In the genomic region with DNA sequence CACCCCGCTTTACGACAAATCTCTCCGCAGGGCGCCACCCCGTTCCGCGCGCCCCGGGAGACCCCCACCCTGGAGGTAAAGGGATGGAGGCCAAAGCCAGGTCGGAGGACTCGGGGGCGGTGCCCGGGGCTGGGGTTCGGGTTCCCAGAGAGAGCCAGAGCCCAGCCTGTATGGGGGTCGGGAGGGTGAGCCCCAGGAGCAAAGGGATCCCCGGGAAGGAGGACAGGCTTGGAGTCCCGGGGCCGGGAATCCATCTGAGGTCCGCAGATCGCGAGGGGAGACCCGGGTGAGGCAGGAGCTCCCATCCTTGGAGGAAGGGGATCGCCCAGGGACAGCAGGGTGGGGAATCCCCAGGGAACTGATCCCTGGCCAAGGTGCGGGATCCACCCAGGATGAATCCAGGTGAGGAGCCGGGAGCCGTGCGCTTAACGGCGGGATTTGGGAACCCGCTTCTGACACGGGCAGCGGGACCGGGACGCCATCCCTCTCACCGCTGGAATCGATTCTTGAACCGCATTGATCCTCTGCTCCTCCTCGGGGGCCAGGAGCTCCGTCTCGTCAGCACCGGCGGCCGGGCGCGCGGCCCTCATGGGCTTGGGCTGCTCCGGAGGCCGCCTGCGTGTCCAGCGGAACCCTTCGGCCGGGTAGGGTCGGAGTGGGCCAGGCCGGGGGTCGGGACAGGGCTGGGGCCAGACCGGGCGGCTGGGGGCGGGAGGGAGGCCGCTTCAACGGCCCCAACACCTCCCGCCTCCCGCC, we compare ENCODE assay signal across 8 cellular contexts. TPM values are rescaled to one million over a fixed set of nuclear protein-coding genes. Genes with fewer than 3 reads are reported as not detected.
DNase-seq lines count a peak whose midpoint lies in the region; ATAC-seq and TF ChIP-seq lines count a peak whose summit lies in the region.

A gene with protein sequence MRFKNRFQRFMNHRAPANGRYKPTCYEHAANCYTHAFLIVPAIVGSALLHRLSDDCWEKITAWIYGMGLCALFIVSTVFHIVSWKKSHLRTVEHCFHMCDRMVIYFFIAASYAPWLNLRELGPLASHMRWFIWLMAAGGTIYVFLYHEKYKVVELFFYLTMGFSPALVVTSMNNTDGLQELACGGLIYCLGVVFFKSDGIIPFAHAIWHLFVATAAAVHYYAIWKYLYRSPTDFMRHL (minus strand): TSS at position 657 of the 756 bp plus-strand sequence. CDS start 140 bp downstream, at position 517.

- DNase-seq in AG04449 (ENCODE audit: low read depth, low spot score), result no peak
- peak; percentile 11 to 28 for DNase-seq in central memory CD8-positive, alpha-beta T cell (ENCODE audit: low spot score in 2 of 2)
- DNase-seq in left lung, result peak in 1 of 2 donors; percentile 82
- DNase-seq in stimulated activated naive CD8-positive, alpha-beta T cell treated with anti-CD3 and anti-CD28 coated beads, Interleukin-15, Interleukin-2, amounts not matched to agents 100 U/mL and 50 U/mL, for 24 hours, result no peak
- DNase-seq in NCI-H226, result no peak

- H3K27ac ChIP-seq in left lung, result peak within 1 kb of the TSS; percentile 66 to 78

- peaks cover 0 to 24% of the 10 kb centered on the region in 2 donors for H3K4me1 ChIP-seq in left lung

- intact Hi-C loops in left lung (cut with DNase I), result no loop called here

- H3K27ac Mint-ChIP-seq in central memory CD8-positive, alpha-beta T cell (ENCODE audit: low read depth), result peak within 1 kb of the TSS; percentile 73

- no peaks in the 10 kb centered on the region for H3K9me3 Mint-ChIP-seq in central memory CD8-positive, alpha-beta T cell

- ATAC-seq in GM18517 (IDR thresholded peaks at IDR 0.05; ENCODE audit: unreplicated experiment) (peak; percentile 27), HG03025 (IDR thresholded peaks at IDR 0.05; ENCODE audit: low FRiP score, unreplicated experiment) (peak; percentile 28), left lung (peak; percentile 49)
- ATAC-seq in central memory CD8-positive, alpha-beta T cell (replicated peaks; ENCODE audit: extremely low read depth, poor library complexity, severe bottlenecking), result no peak
- ATAC-seq in stimulated activated naive CD8-positive, alpha-beta T cell treated with anti-CD3 and anti-CD28 coated beads, Interleukin-15, Interleukin-2, amounts not matched to agents 100 U/mL and 50 U/mL, for 24 hours, result peak; percentile 24

- peaks cover 35% of the 10 kb centered on the region for H3K27me3 Mint-ChIP-seq in central memory CD8-positive, alpha-beta T cell

- no peaks in the 10 kb centered on the region for H3K36me3 ChIP-seq in left lung

- no peak for TF ChIP-seq CTCF in AG04449 (IDR thresholded peaks at IDR 0.05; ENCODE audit: insufficient read depth, low read length, missing control alignments)
- no peak for TF ChIP-seq CTCF in left lung (IDR thresholded peaks at IDR 0.05)

- peaks cover 8% of the 10 kb centered on the region for H3K36me3 Mint-ChIP-seq in central memory CD8-positive, alpha-beta T cell (ENCODE audit: insufficient read depth)

- H3K27me3 ChIP-seq in left lung, result peaks cover 3 to 19% of the 10 kb centered on the region in 2 donors

- POLR2A ChIA-PET in AG04449 (lab: Yijun Ruan, JAX), result interaction anchor here (0.8 kb wide), 1 partner anchor 13 kb away, joined by 3 read pairs; no protein-coding TSS in a partner anchor

- H3K9me3 ChIP-seq in left lung, result no peaks in the 10 kb centered on the region

- peaks cover 49% of the 10 kb centered on the region for H3K4me1 Mint-ChIP-seq in central memory CD8-positive, alpha-beta T cell

- CTCF ChIA-PET in AG04449 (lab: Yijun Ruan, JAX), result interaction anchor here (0.8 to 2.4 kb wide), 4 partner anchors 10 to 313 kb away, joined by 3 to 10 read pairs (median 4); no protein-coding TSS in a partner anchor

- peak within 1 kb of the TSS; percentile 88 for H3K4me3 Mint-ChIP-seq in central memory CD8-positive, alpha-beta T cell

- peak within 1 kb of the TSS; percentile 83 for H3K4me3 ChIP-seq in AG04449 (ENCODE audit: low read depth, low read length)
- peak within 1 kb of the TSS; percentile 87 to 88 for H3K4me3 ChIP-seq in left lung

TF ChIP-seq in PFSK-1, 5 proteins besides CTCF, POLR2A, EP300 and RAD21:
- TF ChIP-seq, protein P1, sequence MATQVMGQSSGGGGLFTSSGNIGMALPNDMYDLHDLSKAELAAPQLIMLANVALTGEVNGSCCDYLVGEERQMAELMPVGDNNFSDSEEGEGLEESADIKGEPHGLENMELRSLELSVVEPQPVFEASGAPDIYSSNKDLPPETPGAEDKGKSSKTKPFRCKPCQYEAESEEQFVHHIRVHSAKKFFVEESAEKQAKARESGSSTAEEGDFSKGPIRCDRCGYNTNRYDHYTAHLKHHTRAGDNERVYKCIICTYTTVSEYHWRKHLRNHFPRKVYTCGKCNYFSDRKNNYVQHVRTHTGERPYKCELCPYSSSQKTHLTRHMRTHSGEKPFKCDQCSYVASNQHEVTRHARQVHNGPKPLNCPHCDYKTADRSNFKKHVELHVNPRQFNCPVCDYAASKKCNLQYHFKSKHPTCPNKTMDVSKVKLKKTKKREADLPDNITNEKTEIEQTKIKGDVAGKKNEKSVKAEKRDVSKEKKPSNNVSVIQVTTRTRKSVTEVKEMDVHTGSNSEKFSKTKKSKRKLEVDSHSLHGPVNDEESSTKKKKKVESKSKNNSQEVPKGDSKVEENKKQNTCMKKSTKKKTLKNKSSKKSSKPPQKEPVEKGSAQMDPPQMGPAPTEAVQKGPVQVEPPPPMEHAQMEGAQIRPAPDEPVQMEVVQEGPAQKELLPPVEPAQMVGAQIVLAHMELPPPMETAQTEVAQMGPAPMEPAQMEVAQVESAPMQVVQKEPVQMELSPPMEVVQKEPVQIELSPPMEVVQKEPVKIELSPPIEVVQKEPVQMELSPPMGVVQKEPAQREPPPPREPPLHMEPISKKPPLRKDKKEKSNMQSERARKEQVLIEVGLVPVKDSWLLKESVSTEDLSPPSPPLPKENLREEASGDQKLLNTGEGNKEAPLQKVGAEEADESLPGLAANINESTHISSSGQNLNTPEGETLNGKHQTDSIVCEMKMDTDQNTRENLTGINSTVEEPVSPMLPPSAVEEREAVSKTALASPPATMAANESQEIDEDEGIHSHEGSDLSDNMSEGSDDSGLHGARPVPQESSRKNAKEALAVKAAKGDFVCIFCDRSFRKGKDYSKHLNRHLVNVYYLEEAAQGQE (IDR thresholded peaks at IDR 0.05; ENCODE audit: insufficient read depth in 1 of 2, low read depth in 2 of 2, low read length in 2 of 2), result no peak
- peak; percentile 56 for TF ChIP-seq POLR2AphosphoS5 (IDR thresholded peaks at IDR 0.05; ENCODE audit: low read depth, low read length)

RNA-seq across cellular contexts. Expression of the gene that starts here (rescaled TPM):
- polyA plus RNA-seq in PFSK-1 (2012; ENCODE audit: insufficient read length, low read depth), result 26.7 TPM
- total RNA-seq in left lung, result 10 to 100 TPM; 19.0 to 23.2 TPM

Comparison
In these comparisons a context has a peak if more than half of its experiments do, and no peak if none do; other contexts are left out.
1. DNase-seq: peak in central memory CD8-positive, alpha-beta T cell (2 of 2); none in AG04449 (single experiment), stimulated activated naive CD8-positive, alpha-beta T cell treated with anti-CD3 and anti-CD28 coated beads, Interleukin-15, Interleukin-2, amounts not matched to agents 100 U/mL and 50 U/mL, for 24 hours (single experiment) and NCI-H226 (single experiment).